2 cellular contexts compared by ENCODE assay signal in the genomic region with DNA sequence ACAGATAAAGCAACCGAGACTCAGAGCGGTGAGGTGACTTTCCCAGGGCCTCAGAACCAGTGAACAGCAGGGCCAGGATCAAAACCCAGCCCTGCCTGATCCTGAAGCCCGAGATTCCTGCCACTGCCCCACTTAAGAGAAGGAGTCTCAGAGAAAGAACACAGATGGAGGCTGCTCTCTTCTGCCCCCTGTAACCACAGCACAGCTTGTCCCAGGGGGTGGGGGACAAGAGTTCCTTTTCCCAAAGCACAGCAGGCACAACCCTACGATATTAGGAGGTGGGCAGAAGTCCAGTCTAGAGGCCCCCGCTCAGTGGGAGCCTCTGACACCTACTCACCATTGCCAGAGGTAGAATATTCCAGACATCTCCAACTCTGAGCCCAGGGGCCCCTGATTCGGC.
A peak's percentile ranks its signal among the peaks of the same experiment; 100 is the strongest.
TF ChIP-seq lines count a peak whose summit lies in the region.

No MANE protein-coding gene starts in this region.

TF ChIP-seq in GM23338, 12 proteins besides CTCF, POLR2A, EP300 and RAD21:
- TF ChIP-seq, protein P1, sequence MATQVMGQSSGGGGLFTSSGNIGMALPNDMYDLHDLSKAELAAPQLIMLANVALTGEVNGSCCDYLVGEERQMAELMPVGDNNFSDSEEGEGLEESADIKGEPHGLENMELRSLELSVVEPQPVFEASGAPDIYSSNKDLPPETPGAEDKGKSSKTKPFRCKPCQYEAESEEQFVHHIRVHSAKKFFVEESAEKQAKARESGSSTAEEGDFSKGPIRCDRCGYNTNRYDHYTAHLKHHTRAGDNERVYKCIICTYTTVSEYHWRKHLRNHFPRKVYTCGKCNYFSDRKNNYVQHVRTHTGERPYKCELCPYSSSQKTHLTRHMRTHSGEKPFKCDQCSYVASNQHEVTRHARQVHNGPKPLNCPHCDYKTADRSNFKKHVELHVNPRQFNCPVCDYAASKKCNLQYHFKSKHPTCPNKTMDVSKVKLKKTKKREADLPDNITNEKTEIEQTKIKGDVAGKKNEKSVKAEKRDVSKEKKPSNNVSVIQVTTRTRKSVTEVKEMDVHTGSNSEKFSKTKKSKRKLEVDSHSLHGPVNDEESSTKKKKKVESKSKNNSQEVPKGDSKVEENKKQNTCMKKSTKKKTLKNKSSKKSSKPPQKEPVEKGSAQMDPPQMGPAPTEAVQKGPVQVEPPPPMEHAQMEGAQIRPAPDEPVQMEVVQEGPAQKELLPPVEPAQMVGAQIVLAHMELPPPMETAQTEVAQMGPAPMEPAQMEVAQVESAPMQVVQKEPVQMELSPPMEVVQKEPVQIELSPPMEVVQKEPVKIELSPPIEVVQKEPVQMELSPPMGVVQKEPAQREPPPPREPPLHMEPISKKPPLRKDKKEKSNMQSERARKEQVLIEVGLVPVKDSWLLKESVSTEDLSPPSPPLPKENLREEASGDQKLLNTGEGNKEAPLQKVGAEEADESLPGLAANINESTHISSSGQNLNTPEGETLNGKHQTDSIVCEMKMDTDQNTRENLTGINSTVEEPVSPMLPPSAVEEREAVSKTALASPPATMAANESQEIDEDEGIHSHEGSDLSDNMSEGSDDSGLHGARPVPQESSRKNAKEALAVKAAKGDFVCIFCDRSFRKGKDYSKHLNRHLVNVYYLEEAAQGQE (IDR thresholded peaks at IDR 0.05; ENCODE audit: unreplicated experiment): no peak
- no peak for TF ChIP-seq EZH2phosphoT487 (IDR thresholded peaks at IDR 0.05; ENCODE audit: unreplicated experiment)
- TF ChIP-seq NANOG (IDR thresholded peaks at IDR 0.05; ENCODE audit: borderline replicate concordance): no peak
- TF ChIP-seq, protein P2, sequence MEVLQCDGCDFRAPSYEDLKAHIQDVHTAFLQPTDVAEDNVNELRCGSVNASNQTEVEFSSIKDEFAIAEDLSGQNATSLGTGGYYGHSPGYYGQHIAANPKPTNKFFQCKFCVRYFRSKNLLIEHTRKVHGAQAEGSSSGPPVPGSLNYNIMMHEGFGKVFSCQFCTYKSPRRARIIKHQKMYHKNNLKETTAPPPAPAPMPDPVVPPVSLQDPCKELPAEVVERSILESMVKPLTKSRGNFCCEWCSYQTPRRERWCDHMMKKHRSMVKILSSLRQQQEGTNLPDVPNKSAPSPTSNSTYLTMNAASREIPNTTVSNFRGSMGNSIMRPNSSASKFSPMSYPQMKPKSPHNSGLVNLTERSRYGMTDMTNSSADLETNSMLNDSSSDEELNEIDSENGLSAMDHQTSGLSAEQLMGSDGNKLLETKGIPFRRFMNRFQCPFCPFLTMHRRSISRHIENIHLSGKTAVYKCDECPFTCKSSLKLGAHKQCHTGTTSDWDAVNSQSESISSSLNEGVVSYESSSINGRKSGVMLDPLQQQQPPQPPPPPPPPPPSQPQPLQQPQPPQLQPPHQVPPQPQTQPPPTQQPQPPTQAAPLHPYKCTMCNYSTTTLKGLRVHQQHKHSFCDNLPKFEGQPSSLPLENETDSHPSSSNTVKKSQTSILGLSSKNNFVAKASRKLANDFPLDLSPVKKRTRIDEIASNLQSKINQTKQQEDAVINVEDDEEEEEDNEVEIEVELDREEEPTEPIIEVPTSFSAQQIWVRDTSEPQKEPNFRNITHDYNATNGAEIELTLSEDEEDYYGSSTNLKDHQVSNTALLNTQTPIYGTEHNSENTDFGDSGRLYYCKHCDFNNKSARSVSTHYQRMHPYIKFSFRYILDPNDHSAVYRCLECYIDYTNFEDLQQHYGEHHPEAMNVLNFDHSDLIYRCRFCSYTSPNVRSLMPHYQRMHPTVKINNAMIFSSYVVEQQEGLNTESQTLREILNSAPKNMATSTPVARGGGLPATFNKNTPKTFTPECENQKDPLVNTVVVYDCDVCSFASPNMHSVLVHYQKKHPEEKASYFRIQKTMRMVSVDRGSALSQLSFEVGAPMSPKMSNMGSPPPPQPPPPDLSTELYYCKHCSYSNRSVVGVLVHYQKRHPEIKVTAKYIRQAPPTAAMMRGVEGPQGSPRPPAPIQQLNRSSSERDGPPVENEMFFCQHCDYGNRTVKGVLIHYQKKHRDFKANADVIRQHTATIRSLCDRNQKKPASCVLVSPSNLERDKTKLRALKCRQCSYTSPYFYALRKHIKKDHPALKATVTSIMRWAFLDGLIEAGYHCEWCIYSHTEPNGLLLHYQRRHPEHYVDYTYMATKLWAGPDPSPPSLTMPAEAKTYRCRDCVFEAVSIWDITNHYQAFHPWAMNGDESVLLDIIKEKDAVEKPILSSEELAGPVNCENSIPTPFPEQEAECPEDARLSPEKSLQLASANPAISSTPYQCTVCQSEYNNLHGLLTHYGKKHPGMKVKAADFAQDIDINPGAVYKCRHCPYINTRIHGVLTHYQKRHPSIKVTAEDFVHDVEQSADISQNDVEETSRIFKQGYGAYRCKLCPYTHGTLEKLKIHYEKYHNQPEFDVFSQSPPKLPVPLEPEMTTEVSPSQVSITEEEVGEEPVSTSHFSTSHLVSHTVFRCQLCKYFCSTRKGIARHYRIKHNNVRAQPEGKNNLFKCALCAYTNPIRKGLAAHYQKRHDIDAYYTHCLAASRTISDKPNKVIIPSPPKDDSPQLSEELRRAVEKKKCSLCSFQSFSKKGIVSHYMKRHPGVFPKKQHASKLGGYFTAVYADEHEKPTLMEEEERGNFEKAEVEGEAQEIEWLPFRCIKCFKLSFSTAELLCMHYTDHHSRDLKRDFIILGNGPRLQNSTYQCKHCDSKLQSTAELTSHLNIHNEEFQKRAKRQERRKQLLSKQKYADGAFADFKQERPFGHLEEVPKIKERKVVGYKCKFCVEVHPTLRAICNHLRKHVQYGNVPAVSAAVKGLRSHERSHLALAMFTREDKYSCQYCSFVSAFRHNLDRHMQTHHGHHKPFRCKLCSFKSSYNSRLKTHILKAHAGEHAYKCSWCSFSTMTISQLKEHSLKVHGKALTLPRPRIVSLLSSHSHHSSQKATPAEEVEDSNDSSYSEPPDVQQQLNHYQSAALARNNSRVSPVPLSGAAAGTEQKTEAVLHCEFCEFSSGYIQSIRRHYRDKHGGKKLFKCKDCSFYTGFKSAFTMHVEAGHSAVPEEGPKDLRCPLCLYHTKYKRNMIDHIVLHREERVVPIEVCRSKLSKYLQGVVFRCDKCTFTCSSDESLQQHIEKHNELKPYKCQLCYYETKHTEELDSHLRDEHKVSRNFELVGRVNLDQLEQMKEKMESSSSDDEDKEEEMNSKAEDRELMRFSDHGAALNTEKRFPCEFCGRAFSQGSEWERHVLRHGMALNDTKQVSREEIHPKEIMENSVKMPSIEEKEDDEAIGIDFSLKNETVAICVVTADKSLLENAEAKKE (CRISPR knock-in tag; IDR thresholded peaks at IDR 0.05): no peak
- TF ChIP-seq CREB1 (CRISPR knock-in tag; IDR thresholded peaks at IDR 0.05; ENCODE audit: low read depth): no peak
- TF ChIP-seq JUNB (IDR thresholded peaks at IDR 0.05; ENCODE audit: unreplicated experiment): no peak

TF ChIP-seq in HEK293, 187 proteins besides CTCF, POLR2A, EP300 and RAD21:
- TF ChIP-seq ZBTB20 (tag by site-specific recombination; IDR thresholded peaks at IDR 0.05): 0 out of 2 replicates have a peak, but pooled peaks have one; percentile 27
- no peak for TF ChIP-seq ZNF629 (tag by site-specific recombination; IDR thresholded peaks at IDR 0.05)
